ENCODE assay signal across 24 cellular contexts in the genomic region with DNA sequence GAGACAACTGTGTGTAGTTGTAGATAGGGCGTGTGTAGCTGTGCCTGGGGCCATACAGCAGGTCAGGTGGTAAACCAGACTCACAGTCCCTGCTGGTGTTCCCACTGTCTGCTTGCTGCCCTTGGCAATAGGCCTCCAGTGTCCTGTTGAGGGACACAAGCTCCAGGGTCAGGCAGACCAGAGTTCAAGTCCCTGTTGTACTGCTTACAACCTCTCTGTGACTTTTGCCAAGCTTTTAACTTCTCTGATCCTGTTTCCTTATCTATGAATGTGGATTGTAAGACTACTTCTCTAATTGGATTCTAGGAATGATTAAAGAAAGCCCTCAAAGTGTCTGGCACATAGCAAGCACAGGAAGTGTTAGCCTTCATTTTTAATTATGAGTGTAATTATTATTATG.
"Had no signal": no experiment of that assay in that cellular context is flagged by ENCODE, and none has a peak within 500 bp of the region (broad histone marks: within the 10 kb centered on the region; RNA-seq: fewer than 3 reads in every experiment).

No MANE protein-coding gene starts in this region.

- FAIRE-seq: astrocyte, colon, urothelium cell line had no signal

- H3K4me1 ChIP-seq: lower lobe of right lung, sigmoid colon, tibial nerve had no signal

- H3K36me3 ChIP-seq: neural progenitor cell had no signal

- H3K4me3 ChIP-seq: adrenal gland, dorsolateral prefrontal cortex, heart right ventricle, lower lobe of right lung, neural progenitor cell, sigmoid colon, tibial nerve had no signal

- H3K9ac ChIP-seq: neural progenitor cell had no signal

- H3K9me3 ChIP-seq: adrenal gland, heart right ventricle, lower lobe of right lung, sigmoid colon, tibial nerve had no signal

- DNase-seq: activated B cell treated with CpG ODN at 0.5 μM for 24 hours; activated CD4-positive, alpha-beta T cell treated with anti-CD3 and anti-CD28 coated beads for 36 hours; activated CD4-positive, alpha-beta T cell treated with anti-CD3 and anti-CD28 coated beads, Interleukin-2, amount 50 U/mL, for 48 hours; activated CD8-positive, alpha-beta memory T cell treated with anti-CD3 and anti-CD28 coated beads, Interleukin-2, amount 50 U/mL, for 48 hours; activated naive CD4-positive, alpha-beta T cell; activated T-cell treated with anti-CD3 and anti-CD28 coated beads, Interleukin-2, amount 50 U/mL, for 4 hours; dorsolateral prefrontal cortex; effector memory CD8-positive, alpha-beta T cell; heart right ventricle; islet precursor cell; left colon; lower lobe of right lung; naive thymus-derived CD8-positive, alpha-beta T cell; retina; sigmoid colon; stimulated activated CD4-positive, alpha-beta T cell treated with anti-CD3 and anti-CD28 coated beads, Interleukin-4, amount 100 ng/mL, for 4 hours; substantia nigra had no signal

- ATAC-seq: activated CD4-positive, alpha-beta T cell treated with anti-CD3 and anti-CD28 coated beads for 36 hours; activated T-cell treated with anti-CD3 and anti-CD28 coated beads, Interleukin-2, amount 50 U/mL, for 4 hours; effector memory CD8-positive, alpha-beta T cell; heart right ventricle; left colon; naive thymus-derived CD8-positive, alpha-beta T cell had no signal

- H2AFZ ChIP-seq: neural progenitor cell had no signal

- H3K27ac ChIP-seq: epithelial cell of prostate, lower lobe of right lung, neural progenitor cell, sigmoid colon had no signal

- H3K27me3 ChIP-seq: adrenal gland, dorsolateral prefrontal cortex, heart right ventricle, neural progenitor cell, sigmoid colon, tibial nerve had no signal

- H3K4me2 ChIP-seq: neural progenitor cell had no signal
